In the genomic region with DNA sequence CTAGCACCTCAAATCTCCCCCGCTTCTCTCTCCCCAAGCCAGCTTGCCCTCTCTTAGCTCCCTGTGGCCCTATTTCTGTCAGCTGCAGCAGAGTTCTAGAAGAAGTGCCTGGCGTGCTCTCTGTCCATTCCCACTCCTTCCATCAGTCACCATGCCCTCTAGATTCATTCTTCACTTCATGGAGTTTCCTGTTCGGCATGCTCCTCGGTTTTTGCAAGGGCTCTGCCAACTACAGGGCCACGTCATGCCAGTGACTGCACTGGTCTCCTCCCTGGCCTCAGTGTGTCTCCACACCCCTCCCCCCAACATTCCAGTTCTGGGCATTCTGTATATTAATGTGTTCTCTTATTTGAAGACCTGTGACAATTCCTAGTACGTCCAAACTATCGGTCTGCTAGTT, we compare ENCODE assay signal across 20 cellular contexts.
DNase-seq lines count a peak whose midpoint lies in the region; ATAC-seq and TF ChIP-seq lines count a peak whose summit lies in the region.
"Had no signal": no experiment of that assay in that cellular context is flagged by ENCODE, and none has a peak within 500 bp of the region (broad histone marks: within the 10 kb centered on the region; RNA-seq: fewer than 3 reads in every experiment).

No MANE protein-coding gene starts in this region.

- no peak overlapping the region for H3K4me3 ChIP-seq in CD8-positive, alpha-beta memory T cell (ENCODE audit: low read length)
- no peak overlapping the region for H3K4me3 ChIP-seq in neutrophil (ENCODE audit: low read depth in 1 of 2, low read length in 1 of 2)
- H3K4me3 ChIP-seq: esophagus squamous epithelium, upper lobe of right lung had no signal

- intact Hi-C loops in activated CD4-positive, alpha-beta T cell treated with anti-CD3 and anti-CD28 coated beads, Interleukin-2, amount 10 ng/mL, durations not matched to agents 24 days and 14 days (cut with micrococcal nuclease), result no loop called here
- intact Hi-C loops in activated CD4-positive, alpha-beta memory T cell treated with anti-CD3 and anti-CD28 coated beads for 36 hours (cut with micrococcal nuclease), result no loop called here

- H3K4me1 Mint-ChIP-seq in activated CD4-positive, alpha-beta T cell treated with anti-CD3 and anti-CD28 coated beads, Interleukin-2, amount 10 ng/mL, durations not matched to agents 24 days and 14 days, result peaks cover 47% of the 10 kb centered on the region
- H3K4me1 Mint-ChIP-seq in CD8-positive, alpha-beta memory T cell, result peaks cover 52 to 59% (median 57%) of the 10 kb centered on the region in 3 donors
- peaks cover 54% of the 10 kb centered on the region for H3K4me1 Mint-ChIP-seq in central memory CD8-positive, alpha-beta T cell
- peaks cover 44% of the 10 kb centered on the region for H3K4me1 Mint-ChIP-seq in activated CD4-positive, alpha-beta memory T cell treated with anti-CD3 and anti-CD28 coated beads for 36 hours (ENCODE audit: low read depth)
- peaks cover 53% of the 10 kb centered on the region for H3K4me1 Mint-ChIP-seq in glutamatergic neuron (ENCODE audit: low read depth, unreplicated experiment)

- H3K27ac Mint-ChIP-seq in activated CD4-positive, alpha-beta T cell treated with anti-CD3 and anti-CD28 coated beads, Interleukin-2, amount 10 ng/mL, durations not matched to agents 24 days and 14 days, result peak overlapping the region; percentile 5
- peak overlapping the region in 6 of 8 donors; percentile 0 to 63 (median 21) for H3K27ac Mint-ChIP-seq in CD8-positive, alpha-beta memory T cell
- H3K27ac Mint-ChIP-seq in central memory CD8-positive, alpha-beta T cell (ENCODE audit: low read depth), result peak overlapping the region; percentile 23
- H3K27ac Mint-ChIP-seq in activated CD4-positive, alpha-beta memory T cell treated with anti-CD3 and anti-CD28 coated beads for 36 hours, result no peak overlapping the region
- no peak overlapping the region for H3K27ac Mint-ChIP-seq in glutamatergic neuron (ENCODE audit: unreplicated experiment)

- no peak for ATAC-seq in central memory CD8-positive, alpha-beta T cell (replicated peaks; ENCODE audit: extremely low read depth, poor library complexity, severe bottlenecking)
- ATAC-seq: left lobe of liver, upper lobe of right lung had no signal

- DNase-seq in activated CD4-positive, alpha-beta T cell treated with anti-CD3 and anti-CD28 coated beads, Interleukin-2, amount 10 ng/mL, durations not matched to agents 24 days and 14 days, result no peak
- DNase-seq in activated CD4-positive, alpha-beta T cell treated with anti-CD3 and anti-CD28 coated beads, Interleukin-2, amount 50 U/mL, for 48 hours, result no peak
- DNase-seq in CD8-positive, alpha-beta memory T cell, result no peak
- DNase-seq in central memory CD8-positive, alpha-beta T cell (ENCODE audit: low spot score in 2 of 2), result no peak
- no peak for DNase-seq in activated CD4-positive, alpha-beta memory T cell treated with anti-CD3 and anti-CD28 coated beads for 36 hours
- no peak for DNase-seq in glutamatergic neuron
- DNase-seq in effector CD8-positive, alpha-beta T cell (lab: John Stamatoyannopoulos, UW), result no peak
- DNase-seq: aorta; C1 segment of cervical spinal cord; cerebellar nuclear complex; DMS153; effector memory CD4-positive, alpha-beta T cell; esophagus squamous epithelium; NCI-H1417; NCI-H2107; NCI-H510A; upper lobe of right lung had no signal

- peaks cover 13% of the 10 kb centered on the region for H3K36me3 Mint-ChIP-seq in activated CD4-positive, alpha-beta T cell treated with anti-CD3 and anti-CD28 coated beads, Interleukin-2, amount 10 ng/mL, durations not matched to agents 24 days and 14 days (ENCODE audit: low read depth)
- H3K36me3 Mint-ChIP-seq in CD8-positive, alpha-beta memory T cell, result peaks cover 0 to 2% (median 0%) of the 10 kb centered on the region in 3 donors
- peaks cover 10% of the 10 kb centered on the region for H3K36me3 Mint-ChIP-seq in central memory CD8-positive, alpha-beta T cell (ENCODE audit: insufficient read depth)
- H3K36me3 Mint-ChIP-seq in activated CD4-positive, alpha-beta memory T cell treated with anti-CD3 and anti-CD28 coated beads for 36 hours, result no peaks in the 10 kb centered on the region
- no peaks in the 10 kb centered on the region for H3K36me3 Mint-ChIP-seq in glutamatergic neuron (ENCODE audit: unreplicated experiment)
- H3K36me3 Mint-ChIP-seq: WTC11 had no signal

- no peaks in the 10 kb centered on the region for H3K36me3 ChIP-seq in CD8-positive, alpha-beta memory T cell (ENCODE audit: insufficient read depth, low read length)
- H3K36me3 ChIP-seq in neutrophil, result no peaks in the 10 kb centered on the region
- H3K36me3 ChIP-seq: esophagus squamous epithelium, upper lobe of right lung had no signal

- CTCF ChIA-PET in CD8-positive, alpha-beta memory T cell (lab: Charles Lee), result interaction anchor here (1.1 to 2.2 kb wide), 5 partner anchors 10 to 48 kb away, joined by 3 to 8 read pairs (median 4); no protein-coding TSS in a partner anchor
- CTCF ChIA-PET in activated CD4-positive, alpha-beta memory T cell treated with anti-CD3 and anti-CD28 coated beads for 36 hours (lab: Charles Lee), result interaction anchor here (0.8 to 1.6 kb wide), 5 partner anchors 12 to 295 kb away, joined by 3 to 6 read pairs (median 4); no protein-coding TSS in a partner anchor

- peak overlapping the region; percentile 40 for H3K4me3 Mint-ChIP-seq in activated CD4-positive, alpha-beta T cell treated with anti-CD3 and anti-CD28 coated beads, Interleukin-2, amount 10 ng/mL, durations not matched to agents 24 days and 14 days
- no peak overlapping the region for H3K4me3 Mint-ChIP-seq in CD8-positive, alpha-beta memory T cell
- H3K4me3 Mint-ChIP-seq in central memory CD8-positive, alpha-beta T cell, result no peak overlapping the region
- no peak overlapping the region for H3K4me3 Mint-ChIP-seq in activated CD4-positive, alpha-beta memory T cell treated with anti-CD3 and anti-CD28 coated beads for 36 hours
- H3K4me3 Mint-ChIP-seq in glutamatergic neuron (ENCODE audit: unreplicated experiment), result no peak overlapping the region
- H3K4me3 Mint-ChIP-seq: WTC11 had no signal

- H3K27me3 Mint-ChIP-seq in activated CD4-positive, alpha-beta T cell treated with anti-CD3 and anti-CD28 coated beads, Interleukin-2, amount 10 ng/mL, durations not matched to agents 24 days and 14 days, result no peaks in the 10 kb centered on the region
- no peaks in the 10 kb centered on the region for H3K27me3 Mint-ChIP-seq in CD8-positive, alpha-beta memory T cell
- H3K27me3 Mint-ChIP-seq in central memory CD8-positive, alpha-beta T cell, result no peaks in the 10 kb centered on the region
- H3K27me3 Mint-ChIP-seq in activated CD4-positive, alpha-beta memory T cell treated with anti-CD3 and anti-CD28 coated beads for 36 hours, result no peaks in the 10 kb centered on the region
- H3K27me3 Mint-ChIP-seq in glutamatergic neuron (ENCODE audit: unreplicated experiment), result peaks cover 9% of the 10 kb centered on the region

- H3K9me3 Mint-ChIP-seq in activated CD4-positive, alpha-beta T cell treated with anti-CD3 and anti-CD28 coated beads, Interleukin-2, amount 10 ng/mL, durations not matched to agents 24 days and 14 days, result no peaks in the 10 kb centered on the region
- H3K9me3 Mint-ChIP-seq in CD8-positive, alpha-beta memory T cell, result no peaks in the 10 kb centered on the region
- H3K9me3 Mint-ChIP-seq in central memory CD8-positive, alpha-beta T cell, result no peaks in the 10 kb centered on the region
- H3K9me3 Mint-ChIP-seq in activated CD4-positive, alpha-beta memory T cell treated with anti-CD3 and anti-CD28 coated beads for 36 hours, result no peaks in the 10 kb centered on the region
- H3K9me3 Mint-ChIP-seq in glutamatergic neuron (ENCODE audit: unreplicated experiment), result peaks cover 18% of the 10 kb centered on the region
- H3K9me3 Mint-ChIP-seq: WTC11 had no signal

- no peaks in the 10 kb centered on the region for H3K27me3 ChIP-seq in CD8-positive, alpha-beta memory T cell (ENCODE audit: insufficient read depth, low read length, poor library complexity, severe bottlenecking)
- H3K27me3 ChIP-seq in neutrophil, result no peaks in the 10 kb centered on the region
- H3K27me3 ChIP-seq: esophagus squamous epithelium, upper lobe of right lung had no signal

- peaks cover 50% of the 10 kb centered on the region for H3K4me1 ChIP-seq in CD8-positive, alpha-beta memory T cell (ENCODE audit: insufficient read depth, low read length)
- H3K4me1 ChIP-seq in neutrophil (ENCODE audit: control insufficient read depth in 1 of 2, insufficient read depth in 1 of 2, low read depth in 1 of 2, low read length in 1 of 2), result peaks cover 53 to 56% of the 10 kb centered on the region in 2 experiments

- H3K27ac ChIP-seq in CD8-positive, alpha-beta memory T cell (ENCODE audit: low read depth, low read length), result no peak overlapping the region
- H3K27ac ChIP-seq in neutrophil, result peak overlapping the region; percentile 96
- H3K27ac ChIP-seq: esophagus squamous epithelium, upper lobe of right lung had no signal

- TF ChIP-seq CTCF in neutrophil (IDR thresholded peaks at IDR 0.05) (no peak), glutamatergic neuron (IDR thresholded peaks at IDR 0.05; ENCODE audit: partially characterized antibody, unreplicated experiment) (no peak)

- POLR2A ChIA-PET in CD8-positive, alpha-beta memory T cell (lab: Charles Lee), result interaction anchor here (0.5 kb wide), 1 partner anchor 10 kb away, joined by 3 read pairs; no protein-coding TSS in a partner anchor
- POLR2A ChIA-PET in activated CD4-positive, alpha-beta memory T cell treated with anti-CD3 and anti-CD28 coated beads for 36 hours (lab: Charles Lee), result interaction anchor here (0.6 to 1.5 kb wide), 2 partner anchors 24 to 225 kb away, joined by 4 to 5 read pairs; no protein-coding TSS in a partner anchor

- no peaks in the 10 kb centered on the region for H3K9me3 ChIP-seq in CD8-positive, alpha-beta memory T cell (ENCODE audit: low read length)
- no peaks in the 10 kb centered on the region for H3K9me3 ChIP-seq in neutrophil
- H3K9me3 ChIP-seq: esophagus squamous epithelium, upper lobe of right lung had no signal

Comparison
In these comparisons a context has a peak if more than half of its experiments do, and no peak if none do; other contexts are left out.
1. H3K27ac Mint-ChIP-seq: peak in activated CD4-positive, alpha-beta T cell treated with anti-CD3 and anti-CD28 coated beads, Interleukin-2, amount 10 ng/mL, durations not matched to agents 24 days and 14 days (single experiment), CD8-positive, alpha-beta memory T cell (6 of 8) and central memory CD8-positive, alpha-beta T cell (single experiment); none in activated CD4-positive, alpha-beta memory T cell treated with anti-CD3 and anti-CD28 coated beads for 36 hours (single experiment) and glutamatergic neuron (single experiment).